7 cellular contexts compared by ENCODE assay signal in the genomic region with DNA sequence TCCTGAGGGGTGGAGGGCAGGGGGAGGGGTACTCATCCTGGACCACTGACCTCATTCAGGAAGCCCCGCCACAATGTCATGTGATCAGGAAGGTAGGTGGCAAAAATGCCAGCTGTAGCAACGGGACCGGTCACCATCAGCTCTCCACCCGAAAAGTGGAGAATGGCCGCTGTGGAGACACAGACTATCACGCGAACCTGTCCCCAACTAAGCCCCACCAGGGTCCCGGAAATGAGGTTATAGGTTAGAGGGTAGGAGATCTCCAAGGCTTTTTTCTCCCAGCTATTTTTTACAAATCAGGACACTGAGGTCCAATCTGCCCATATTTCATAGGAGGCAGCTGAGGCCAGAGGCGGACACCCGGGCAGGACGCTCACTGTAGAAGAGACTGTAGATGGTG.
DNase-seq lines count a peak whose midpoint lies in the region; ATAC-seq and TF ChIP-seq lines count a peak whose summit lies in the region.
"Not testable (repeated sequence)": the region's sequence is repeated elsewhere in the genome, so short reads cannot be mapped to it uniquely, and the experiment has no call there.

No MANE protein-coding gene starts in this region.

- H3K9me2 ChIP-seq in hepatocyte (replicated peaks; ENCODE audit: insufficient read depth): not testable (repeated sequence)

- not testable (repeated sequence) for H2BK5ac ChIP-seq in mesenchymal stem cell (ENCODE audit: low read depth, low read length, poor library complexity, severe bottlenecking)

- H2AFZ ChIP-seq in hepatocyte; mesenchymal stem cell (ENCODE audit: low read depth, low read length): not testable (repeated sequence)

- not testable (repeated sequence) for H4K91ac ChIP-seq in mesenchymal stem cell (ENCODE audit: low read length)

- H2BK120ac ChIP-seq in mesenchymal stem cell (ENCODE audit: low read depth, low read length): not testable (repeated sequence)

- H3K14ac ChIP-seq in mesenchymal stem cell (ENCODE audit: low read length in 2 of 2): not testable (repeated sequence)

- H3K27ac ChIP-seq in RWPE2 (ENCODE audit: poor library complexity, severe bottlenecking); colonic mucosa; hepatocyte; lower lobe of right lung; mesenchymal stem cell (ENCODE audit: low read length, poor library complexity, severe bottlenecking); spleen: not testable (repeated sequence)

- H2BK12ac ChIP-seq in mesenchymal stem cell (ENCODE audit: low read length in 2 of 2): not testable (repeated sequence)

- H3K36me3 ChIP-seq in RWPE2 (ENCODE audit: low read depth); colonic mucosa; hepatocyte (replicated peaks; ENCODE audit: insufficient read depth, low read depth); lower lobe of right lung; mesenchymal stem cell (ENCODE audit: control insufficient read depth in 1 of 2, insufficient read depth in 2 of 2, low read depth in 1 of 2, low read length in 2 of 2); spleen: not testable (repeated sequence)

- not testable (repeated sequence) for ATAC-seq in RWPE2 (ENCODE audit: low read depth); left ventricle myocardium superior; lower lobe of right lung

- not testable (repeated sequence) for H3K4me1 ChIP-seq in RWPE2 (ENCODE audit: insufficient read depth, poor library complexity, severe bottlenecking); colonic mucosa; hepatocyte (ENCODE audit: insufficient read depth); lower lobe of right lung; mesenchymal stem cell (ENCODE audit: control insufficient read depth, insufficient read depth, low read depth, low read length); spleen

- not testable (repeated sequence) for H3K27me3 ChIP-seq in RWPE2 (ENCODE audit: insufficient read depth, poor library complexity, severe bottlenecking); colonic mucosa; hepatocyte; lower lobe of right lung (ENCODE audit: low read depth); mesenchymal stem cell (ENCODE audit: control insufficient read depth in 1 of 2, insufficient read depth in 1 of 2, low read length in 2 of 2); spleen (replicated peaks in 1 of 7)

- not testable (repeated sequence) for H4K8ac ChIP-seq in mesenchymal stem cell (ENCODE audit: low read length)

- H3K4ac ChIP-seq in mesenchymal stem cell (ENCODE audit: low read depth in 1 of 2, low read length in 2 of 2): not testable (repeated sequence)

- DNase-seq in RWPE2 (ENCODE audit: low spot score) (peak; percentile 32), colonic mucosa (peak; percentile 8), left ventricle myocardium superior (peak; percentile 20), hepatocyte (ENCODE audit: low spot score) (peak; percentile 0), lower lobe of right lung (peak; percentile 24), mesenchymal stem cell (peak; percentile 0), spleen (peak; percentile 44)

- TF ChIP-seq CTCF in RWPE2 (IDR thresholded peaks at IDR 0.05; ENCODE audit: poor library complexity, severe bottlenecking); colonic mucosa (IDR thresholded peaks at IDR 0.05); hepatocyte (IDR thresholded peaks at IDR 0.05; ENCODE audit: poor library complexity); lower lobe of right lung (IDR thresholded peaks at IDR 0.05); spleen (IDR thresholded peaks at IDR 0.05 in 8 of 11, conservative IDR thresholded peaks at IDR 0.05 in 3 of 11): not testable (repeated sequence)

- intact Hi-C loops in colonic mucosa (cut with DNase I); left ventricle myocardium superior (cut with micrococcal nuclease); lower lobe of right lung (cut with DNase I); spleen (cut with DNase I; ENCODE audit: low total_unique reads): not testable (repeated sequence)

- H3K79me2 ChIP-seq in hepatocyte: not testable (repeated sequence)

- not testable (repeated sequence) for H3K18ac ChIP-seq in mesenchymal stem cell (ENCODE audit: low read depth in 1 of 2, low read length in 2 of 2)

- not testable (repeated sequence) for H3K9me3 ChIP-seq in RWPE2 (ENCODE audit: severe bottlenecking); colonic mucosa; hepatocyte (ENCODE audit: low read depth); lower lobe of right lung; mesenchymal stem cell (ENCODE audit: control insufficient read depth, low read length); spleen

- not testable (repeated sequence) for H3K23ac ChIP-seq in mesenchymal stem cell (ENCODE audit: low read length in 2 of 2)

- H3K4me3 ChIP-seq in RWPE2 (ENCODE audit: severe bottlenecking); colonic mucosa; hepatocyte; lower lobe of right lung; mesenchymal stem cell (ENCODE audit: insufficient read depth in 1 of 2, low read depth in 1 of 2, low read length in 2 of 2); spleen: not testable (repeated sequence)

- not testable (repeated sequence) for H2AK5ac ChIP-seq in mesenchymal stem cell (ENCODE audit: low read length, severe bottlenecking)

- not testable (repeated sequence) for TF ChIP-seq POLR2A in spleen (IDR thresholded peaks at IDR 0.05)

- H3K79me1 ChIP-seq in mesenchymal stem cell (replicated peaks; ENCODE audit: low read length, poor library complexity, severe bottlenecking): not testable (repeated sequence)

- H3K9ac ChIP-seq in colonic mucosa (ENCODE audit: low read depth in 2 of 2, low read length in 2 of 2); mesenchymal stem cell (ENCODE audit: low read length): not testable (repeated sequence)

- 93% methylated on average over 10 of the region's 11 CpGs for WGBS in hepatocyte (ENCODE audit: low lambda C conversion rate, missing lambda C conversion rate)
- WGBS in mesenchymal stem cell: 67% methylated on average over 3 of the region's 11 CpGs
- 88 to 98% (median 94%) methylated on average over 3 to 10 of the region's 11 CpGs for WGBS in spleen, 5 donors

- not testable (repeated sequence) for H3K4me2 ChIP-seq in hepatocyte; mesenchymal stem cell (ENCODE audit: low read length, poor library complexity, severe bottlenecking)

- not testable (repeated sequence) for H4K20me1 ChIP-seq in hepatocyte (ENCODE audit: insufficient read depth, poor library complexity, severe bottlenecking)

- not testable (repeated sequence) for H2BK15ac ChIP-seq in mesenchymal stem cell (ENCODE audit: low read depth, poor library complexity, severe bottlenecking)
